26 cellular contexts compared by ENCODE assay signal in the genomic region with DNA sequence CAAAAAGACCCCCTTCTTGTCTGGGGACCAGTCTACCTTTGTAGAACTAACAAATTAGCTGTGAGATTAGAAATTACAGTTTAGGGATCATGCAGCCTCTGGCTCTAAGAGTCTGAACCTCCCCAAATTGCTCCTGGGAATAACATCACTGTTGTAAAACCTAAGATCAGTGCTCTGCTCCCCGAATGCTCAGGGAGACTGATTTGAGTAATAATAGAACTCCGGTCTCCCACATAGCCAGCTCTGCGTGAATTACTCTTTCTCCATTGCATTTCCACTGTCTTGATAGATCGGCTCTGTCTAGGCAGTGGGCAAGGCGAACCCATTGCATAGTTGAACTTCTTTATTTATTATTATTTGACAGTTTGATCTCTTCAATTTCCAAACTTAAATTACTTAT.
"Had no signal": no experiment of that assay in that cellular context is flagged by ENCODE, and none has a peak within 500 bp of the region (broad histone marks: within the 10 kb centered on the region; RNA-seq: fewer than 3 reads in every experiment).

No MANE protein-coding gene starts in this region.

- H3K4me3 Mint-ChIP-seq: activated CD4-positive, alpha-beta memory T cell treated with anti-CD3 and anti-CD28 coated beads, Interleukin-2, amount 10 ng/mL, durations not matched to agents 7 days and 5 days; activated CD4-positive, alpha-beta T cell treated with anti-CD3 and anti-CD28 coated beads for 36 hours; activated naive CD4-positive, alpha-beta T cell treated with anti-CD3 and anti-CD28 coated beads, Interleukin-2, amount 10 ng/mL, durations not matched to agents 7 days and 5 days; activated naive CD8-positive, alpha-beta T cell treated with anti-CD3 and anti-CD28 coated beads for 36 hours; activated T-cell treated with anti-CD3 and anti-CD28 coated beads, Interleukin-2, amount 50 U/mL, for 72 hours; T-helper 17 cell had no signal

- H3K36me3 Mint-ChIP-seq: activated naive CD4-positive, alpha-beta T cell treated with anti-CD3 and anti-CD28 coated beads, Interleukin-2, amount 10 ng/mL, durations not matched to agents 7 days and 5 days; activated naive CD8-positive, alpha-beta T cell treated with anti-CD3 and anti-CD28 coated beads for 36 hours had no signal

- ATAC-seq: activated CD4-positive, alpha-beta T cell treated with anti-CD3 and anti-CD28 coated beads for 36 hours; activated T-cell treated with anti-CD3 and anti-CD28 coated beads, Interleukin-2, amount 50 U/mL, for 72 hours; PC-3; T-helper 17 cell had no signal

- H3K4me3 ChIP-seq: cardiac muscle cell, MG63 had no signal

- H3K27ac Mint-ChIP-seq: activated CD4-positive, alpha-beta memory T cell treated with anti-CD3 and anti-CD28 coated beads, Interleukin-2, amount 10 ng/mL, durations not matched to agents 7 days and 5 days; activated CD4-positive, alpha-beta T cell treated with anti-CD3 and anti-CD28 coated beads for 36 hours; activated naive CD4-positive, alpha-beta T cell treated with anti-CD3 and anti-CD28 coated beads, Interleukin-2, amount 10 ng/mL, durations not matched to agents 7 days and 5 days; activated naive CD8-positive, alpha-beta T cell treated with anti-CD3 and anti-CD28 coated beads for 36 hours; activated T-cell treated with anti-CD3 and anti-CD28 coated beads, Interleukin-2, amount 50 U/mL, for 72 hours; activated T-helper 2 cell treated with anti-CD3 and anti-CD28 coated beads, Interferon-gamma antibody, Interleukin-2, Interleukin-4, amounts not matched to agents 10 μg/mL and 5 μg/mL and 100 μg/mL, durations not matched to agents 14 hours and 24 hours and 36 hours; T-helper 17 cell had no signal

- FAIRE-seq: RCC 7860, TTC549 had no signal

- H3K4me1 Mint-ChIP-seq: activated CD4-positive, alpha-beta memory T cell treated with anti-CD3 and anti-CD28 coated beads, Interleukin-2, amount 10 ng/mL, durations not matched to agents 7 days and 5 days; activated CD4-positive, alpha-beta T cell treated with anti-CD3 and anti-CD28 coated beads for 36 hours; activated naive CD4-positive, alpha-beta T cell treated with anti-CD3 and anti-CD28 coated beads, Interleukin-2, amount 10 ng/mL, durations not matched to agents 7 days and 5 days; activated naive CD8-positive, alpha-beta T cell treated with anti-CD3 and anti-CD28 coated beads for 36 hours; T-helper 17 cell had no signal

- H3K9me3 ChIP-seq: MG63 had no signal

- H3K36me3 ChIP-seq: brain microvascular endothelial cell, cardiac muscle cell, MG63 had no signal

- H3K27ac ChIP-seq: brain microvascular endothelial cell, cardiac muscle cell, VCaP had no signal

- H3K27me3 Mint-ChIP-seq: activated CD4-positive, alpha-beta memory T cell treated with anti-CD3 and anti-CD28 coated beads, Interleukin-2, amount 10 ng/mL, durations not matched to agents 7 days and 5 days; activated CD4-positive, alpha-beta T cell treated with anti-CD3 and anti-CD28 coated beads for 36 hours; activated naive CD4-positive, alpha-beta T cell treated with anti-CD3 and anti-CD28 coated beads, Interleukin-2, amount 10 ng/mL, durations not matched to agents 7 days and 5 days; activated naive CD8-positive, alpha-beta T cell treated with anti-CD3 and anti-CD28 coated beads for 36 hours; T-helper 17 cell had no signal

- H3K27me3 ChIP-seq: brain microvascular endothelial cell, cardiac muscle cell, MG63 had no signal

- H3K9me3 Mint-ChIP-seq: activated CD4-positive, alpha-beta memory T cell treated with anti-CD3 and anti-CD28 coated beads, Interleukin-2, amount 10 ng/mL, durations not matched to agents 7 days and 5 days; activated naive CD4-positive, alpha-beta T cell treated with anti-CD3 and anti-CD28 coated beads, Interleukin-2, amount 10 ng/mL, durations not matched to agents 7 days and 5 days; activated naive CD8-positive, alpha-beta T cell treated with anti-CD3 and anti-CD28 coated beads for 36 hours; activated T-cell treated with anti-CD3 and anti-CD28 coated beads, Interleukin-2, amount 50 U/mL, for 72 hours; activated T-helper 2 cell treated with anti-CD3 and anti-CD28 coated beads, Interferon-gamma antibody, Interleukin-2, Interleukin-4, amounts not matched to agents 10 μg/mL and 5 μg/mL and 100 μg/mL, durations not matched to agents 14 hours and 24 hours and 36 hours had no signal

- DNase-seq: activated CD4-positive, alpha-beta memory T cell treated with anti-CD3 and anti-CD28 coated beads, Interleukin-2, amount 10 ng/mL, durations not matched to agents 7 days and 5 days; activated CD4-positive, alpha-beta T cell treated with anti-CD3 and anti-CD28 coated beads for 36 hours; activated CD4-positive, alpha-beta T cell treated with anti-CD3 and anti-CD28 coated beads, Interleukin-2, amount 50 U/mL, for 1 hour; activated gamma-delta T cell treated with Interleukin-2 at 50 U/mL for 16 hours; activated naive CD4-positive, alpha-beta T cell treated with anti-CD3 and anti-CD28 coated beads, Interleukin-2, amount 10 ng/mL, durations not matched to agents 7 days and 5 days; activated naive CD8-positive, alpha-beta T cell treated with anti-CD3 and anti-CD28 coated beads for 36 hours; activated T-cell treated with anti-CD3 and anti-CD28 coated beads for 4 hours; activated T-cell treated with anti-CD3 and anti-CD28 coated beads, Interleukin-2, amount 50 U/mL, for 72 hours; brain microvascular endothelial cell; MG63; NCI-H1105; NCI-H1436; NCI-H1694 treated with DMSO at 0.1 percent for 48 hours; NCI-H2029 treated with DMSO at 0.1 percent for 48 hours; NCI-H345; NCI-H526 treated with DMSO at 0.1 percent for 48 hours; NCI-H82; PC-3; SHP77 treated with DMSO at 0.1 percent for 48 hours; T-helper 17 cell; T1000 had no signal
